In the genomic region with DNA sequence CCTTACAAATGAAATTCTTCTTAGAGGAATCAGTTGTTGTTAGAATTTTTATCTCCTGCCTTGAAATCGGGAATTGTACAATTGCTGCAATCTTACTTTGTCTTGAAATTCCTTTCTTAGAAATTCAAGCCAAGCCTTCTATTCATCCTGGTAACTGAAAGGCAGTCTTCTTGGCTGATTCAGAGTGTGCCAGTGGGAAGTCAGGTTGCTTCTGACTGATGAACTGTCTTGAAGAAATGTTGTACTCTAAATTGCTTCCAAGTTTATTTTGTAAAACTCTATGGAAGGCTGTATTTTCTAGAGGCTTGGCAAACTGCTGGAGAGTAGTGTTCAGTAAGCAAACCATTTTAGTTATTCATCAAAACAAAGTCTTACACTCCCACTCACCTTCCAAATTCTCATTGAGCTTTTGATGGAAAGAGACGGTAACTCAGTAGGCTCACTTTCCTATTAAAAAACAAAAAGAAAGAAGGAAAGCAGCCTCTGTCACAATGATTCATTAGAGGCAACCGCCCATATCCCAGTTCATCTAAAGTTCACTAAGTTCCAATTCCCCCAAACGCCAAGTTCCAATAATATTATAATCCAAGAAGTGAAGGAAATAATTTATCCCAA, we compare ENCODE assay signal across 13 cellular contexts.
A peak's percentile ranks its signal among the peaks of the same experiment; 100 is the strongest.
DNase-seq lines count a peak whose midpoint lies in the region; ATAC-seq and TF ChIP-seq lines count a peak whose summit lies in the region.
"Had no signal": no experiment of that assay in that cellular context is flagged by ENCODE, and none has a peak within 500 bp of the region (broad histone marks: within the 10 kb centered on the region; RNA-seq: fewer than 3 reads in every experiment).

No MANE protein-coding gene starts in this region.

- DNase-seq in HEK293T (ENCODE audit: extremely low spot score): no peak
- peak; percentile 11 for DNase-seq in astrocyte of the cerebellum (ENCODE audit: low read depth)
- DNase-seq in fibroblast of the aortic adventitia (ENCODE audit: low read depth): peak; percentile 64
- no peak for DNase-seq in omental fat pad (ENCODE audit: low spot score)
- DNase-seq: COR-L47, HCEC 1CT, NCI-H1417 treated with DMSO at 0.1 percent for 48 hours, NCI-H2029, NCI-H2171, NCI-H774 had no signal

- CTCF ChIA-PET in HEK293T (lab: Yijun Ruan, JAX): no interaction called here

- peak; percentile 95 for ATAC-seq in omental fat pad (ENCODE audit: low FRiP score)
- no peak for ATAC-seq in GM21360 (IDR thresholded peaks at IDR 0.05; ENCODE audit: unreplicated experiment)
- no peak for ATAC-seq in HG02852 (IDR thresholded peaks at IDR 0.05; ENCODE audit: unreplicated experiment)
- ATAC-seq in GM19035 (IDR thresholded peaks at IDR 0.05; ENCODE audit: unreplicated experiment): no peak

- in situ Hi-C loops in astrocyte of the cerebellum (cut with HindIII; ENCODE audit: low sequenced_read_pairs): no loop called here

- POLR2A ChIA-PET in HEK293T (lab: Yijun Ruan, JAX): no interaction called here

- H3K4me3 ChIP-seq in astrocyte of the cerebellum (ENCODE audit: low read depth, low read length) (no peak overlapping the region), fibroblast of the aortic adventitia (ENCODE audit: low read depth, low read length) (no peak overlapping the region)

- TF ChIP-seq CTCF in astrocyte of the cerebellum (IDR thresholded peaks at IDR 0.05; ENCODE audit: low read depth, low read length, missing control alignments) (no peak), fibroblast of the aortic adventitia (IDR thresholded peaks at IDR 0.05; ENCODE audit: insufficient read depth, low read length) (no peak), omental fat pad (IDR thresholded peaks at IDR 0.05) (no peak)

TF ChIP-seq in HEK293T, 16 proteins besides CTCF, POLR2A, EP300 and RAD21:
- TF ChIP-seq, protein P1, sequence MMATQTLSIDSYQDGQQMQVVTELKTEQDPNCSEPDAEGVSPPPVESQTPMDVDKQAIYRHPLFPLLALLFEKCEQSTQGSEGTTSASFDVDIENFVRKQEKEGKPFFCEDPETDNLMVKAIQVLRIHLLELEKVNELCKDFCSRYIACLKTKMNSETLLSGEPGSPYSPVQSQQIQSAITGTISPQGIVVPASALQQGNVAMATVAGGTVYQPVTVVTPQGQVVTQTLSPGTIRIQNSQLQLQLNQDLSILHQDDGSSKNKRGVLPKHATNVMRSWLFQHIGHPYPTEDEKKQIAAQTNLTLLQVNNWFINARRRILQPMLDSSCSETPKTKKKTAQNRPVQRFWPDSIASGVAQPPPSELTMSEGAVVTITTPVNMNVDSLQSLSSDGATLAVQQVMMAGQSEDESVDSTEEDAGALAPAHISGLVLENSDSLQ (IDR thresholded peaks at IDR 0.05): 0 out of 2 replicates have a peak, but pooled peaks have one; percentile 18
- no peak for TF ChIP-seq SP1 (IDR thresholded peaks at IDR 0.05)

Comparison
In these comparisons a context has a peak if more than half of its experiments do, and no peak if none do; other contexts are left out.
1. DNase-seq: peak in astrocyte of the cerebellum (single experiment) and fibroblast of the aortic adventitia (single experiment); none in HEK293T (single experiment) and omental fat pad (single experiment).